In genomic region chr21:19540287-19540686, GRCh38 we compare ENCODE assay signal across 31 cellular contexts.
"Had no signal": no experiment of that assay in that cellular context is flagged by ENCODE, and none has a peak within 500 bp of the region (broad histone marks: within the 10 kb centered on the region; RNA-seq: fewer than 3 reads in every experiment).

No MANE protein-coding gene starts in this region.

- FAIRE-seq: kidney, TTC549, urothelium cell line had no signal

- H3K27me3 Mint-ChIP-seq: activated CD4-positive, alpha-beta T cell treated with anti-CD3 and anti-CD28 coated beads, Interleukin-2, amount 10 ng/mL, durations not matched to agents 7 days and 5 days; activated CD8-positive, alpha-beta T cell treated with anti-CD3 and anti-CD28 coated beads for 36 hours; activated naive CD4-positive, alpha-beta T cell treated with anti-CD3 and anti-CD28 coated beads, Interleukin-2, amount 50 U/mL, for 24 hours; activated naive CD8-positive, alpha-beta T cell treated with anti-CD3 and anti-CD28 coated beads, Interleukin-2, amount 50 U/mL, for 24 hours; naive B cell; stimulated activated naive CD8-positive, alpha-beta T cell treated with anti-CD3 and anti-CD28 coated beads, Interleukin-15, Interleukin-2, amounts not matched to agents 100 ng/mL and 50 ng/mL, for 24 hours had no signal

- H3K27me3 ChIP-seq: breast epithelium, gastroesophageal sphincter, spleen had no signal

- H3K27ac Mint-ChIP-seq: activated CD4-positive, alpha-beta T cell treated with anti-CD3 and anti-CD28 coated beads, Interleukin-2, amount 10 ng/mL, durations not matched to agents 7 days and 5 days; activated CD8-positive, alpha-beta T cell treated with anti-CD3 and anti-CD28 coated beads for 36 hours; activated naive CD4-positive, alpha-beta T cell treated with anti-CD3 and anti-CD28 coated beads, Interleukin-2, amount 50 U/mL, for 24 hours; activated naive CD8-positive, alpha-beta T cell treated with anti-CD3 and anti-CD28 coated beads, Interleukin-2, amount 50 U/mL, for 24 hours; activated T-helper 2 cell treated with anti-CD3 and anti-CD28 coated beads, Interferon-gamma antibody, Interleukin-2, Interleukin-4, amounts not matched to agents 10 μg/mL and 5 μg/mL and 100 μg/mL, durations not matched to agents 14 hours and 24 hours and 36 hours; immature natural killer cell; mesothelial cell of epicardium; naive B cell; stimulated activated naive CD8-positive, alpha-beta T cell treated with anti-CD3 and anti-CD28 coated beads, Interleukin-15, Interleukin-2, amounts not matched to agents 100 ng/mL and 50 ng/mL, for 24 hours; WTC11 had no signal

- H3K4me1 Mint-ChIP-seq: activated CD4-positive, alpha-beta T cell treated with anti-CD3 and anti-CD28 coated beads, Interleukin-2, amount 10 ng/mL, durations not matched to agents 7 days and 5 days; activated naive CD4-positive, alpha-beta T cell treated with anti-CD3 and anti-CD28 coated beads, Interleukin-2, amount 50 U/mL, for 24 hours; activated naive CD8-positive, alpha-beta T cell treated with anti-CD3 and anti-CD28 coated beads, Interleukin-2, amount 50 U/mL, for 24 hours; immature natural killer cell; naive B cell had no signal

- H3K4me3 Mint-ChIP-seq: activated CD4-positive, alpha-beta T cell treated with anti-CD3 and anti-CD28 coated beads, Interleukin-2, amount 10 ng/mL, durations not matched to agents 7 days and 5 days; activated CD8-positive, alpha-beta T cell treated with anti-CD3 and anti-CD28 coated beads for 36 hours; activated naive CD4-positive, alpha-beta T cell treated with anti-CD3 and anti-CD28 coated beads, Interleukin-2, amount 50 U/mL, for 24 hours; activated naive CD8-positive, alpha-beta T cell treated with anti-CD3 and anti-CD28 coated beads, Interleukin-2, amount 50 U/mL, for 24 hours; immature natural killer cell; mesothelial cell of epicardium; naive B cell; stimulated activated naive CD8-positive, alpha-beta T cell treated with anti-CD3 and anti-CD28 coated beads, Interleukin-15, Interleukin-2, amounts not matched to agents 100 ng/mL and 50 ng/mL, for 24 hours; WTC11 had no signal

- H3K27ac ChIP-seq: breast epithelium, gastroesophageal sphincter, spleen, thoracic aorta had no signal

- ATAC-seq: activated CD8-positive, alpha-beta T cell treated with anti-CD3 and anti-CD28 coated beads for 36 hours; activated naive CD8-positive, alpha-beta T cell treated with anti-CD3 and anti-CD28 coated beads, Interleukin-2, amount 50 U/mL, for 24 hours; gastroesophageal sphincter; left colon; right cardiac atrium; WTC11 had no signal

- H3K36me3 ChIP-seq: breast epithelium, gastroesophageal sphincter, spleen, thoracic aorta had no signal

- H3K4me3 ChIP-seq: breast epithelium, gastroesophageal sphincter, spleen, thoracic aorta had no signal

- DNase-seq: activated CD4-positive, alpha-beta T cell treated with anti-CD3 and anti-CD28 coated beads for 1 hour; activated CD4-positive, alpha-beta T cell treated with anti-CD3 and anti-CD28 coated beads, Interleukin-2, amount 10 ng/mL, durations not matched to agents 7 days and 5 days; activated CD8-positive, alpha-beta T cell treated with anti-CD3 and anti-CD28 coated beads for 36 hours; activated naive CD8-positive, alpha-beta T cell treated with anti-CD3 and anti-CD28 coated beads, Interleukin-2, amount 50 U/mL, for 24 hours; activated T-cell treated with anti-CD3 and anti-CD28 coated beads, Interleukin-2, amount 50 U/mL, for 48 hours; amygdala; central memory CD4-positive, alpha-beta T cell; effector CD8-positive, alpha-beta T cell; hippocampal formation; immature natural killer cell; kidney; left colon; mammary epithelial cell; naive B cell; occipital lobe; posterior cingulate gyrus; right cardiac atrium; spleen; stimulated activated CD4-positive, alpha-beta T cell treated with anti-CD3 and anti-CD28 coated beads, Interleukin-2, amount 100 ng/mL, for 48 hours; T-helper 1 cell; trophoblast cell had no signal

- H3K4me1 ChIP-seq: breast epithelium, gastroesophageal sphincter, spleen had no signal

- H3K9me3 ChIP-seq: breast epithelium, gastroesophageal sphincter, thoracic aorta had no signal

- H3K36me3 Mint-ChIP-seq: activated naive CD4-positive, alpha-beta T cell treated with anti-CD3 and anti-CD28 coated beads, Interleukin-2, amount 50 U/mL, for 24 hours; naive B cell had no signal
